ENCODE assay signal across 25 cellular contexts in the genomic region with DNA sequence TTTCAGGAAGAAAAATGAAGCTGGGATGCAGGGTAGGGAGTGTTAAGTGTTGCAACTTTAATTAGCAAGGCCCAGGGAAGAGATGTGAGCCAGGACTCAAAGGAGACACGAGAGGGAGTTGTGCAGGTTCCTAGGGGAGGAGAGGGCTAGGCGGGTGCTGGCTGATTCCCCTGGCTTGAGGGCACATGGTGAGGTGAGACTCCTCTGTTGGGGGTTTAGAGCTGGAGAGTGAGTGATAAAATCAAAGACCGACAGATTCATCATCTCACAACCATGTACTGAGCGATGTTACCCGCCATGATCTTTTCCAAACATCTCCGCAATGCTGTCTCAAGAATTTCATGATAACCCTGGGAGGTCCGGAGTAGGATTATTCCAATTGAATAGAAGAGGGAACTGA.
"Had no signal": no experiment of that assay in that cellular context is flagged by ENCODE, and none has a peak within 500 bp of the region (broad histone marks: within the 10 kb centered on the region; RNA-seq: fewer than 3 reads in every experiment).

No MANE protein-coding gene starts in this region.

- H3K4me3 ChIP-seq: ascending aorta, breast epithelium, cardiac muscle cell, colonic mucosa, esophagus squamous epithelium had no signal

- H3K9me3 ChIP-seq: ascending aorta, breast epithelium, colonic mucosa, esophagus squamous epithelium had no signal

- H3K4me1 ChIP-seq: ascending aorta, breast epithelium, colonic mucosa, esophagus squamous epithelium had no signal

- H3K36me3 ChIP-seq: ascending aorta, breast epithelium, cardiac muscle cell, colonic mucosa, esophagus squamous epithelium had no signal

- DNase-seq: activated CD4-positive, alpha-beta memory T cell treated with anti-CD3 and anti-CD28 coated beads, Interleukin-2, amount 10 ng/mL, durations not matched to agents 7 days and 5 days; activated CD4-positive, alpha-beta T cell treated with anti-CD3 and anti-CD28 coated beads for 36 hours; activated CD4-positive, alpha-beta T cell treated with anti-CD3 and anti-CD28 coated beads, Interleukin-2, amount 10 ng/mL, durations not matched to agents 24 days and 14 days; activated CD4-positive, alpha-beta T cell treated with anti-CD3 and anti-CD28 coated beads, Interleukin-2, amount 50 U/mL, for 4 hours; activated CD4-positive, CD25-positive, alpha-beta regulatory T cell; activated CD4-positive, CD25-positive, alpha-beta regulatory T cell treated with anti-CD3 and anti-CD28 coated beads, Interleukin-2, amount 50 U/mL, for 72 hours; activated CD8-positive, alpha-beta memory T cell treated with anti-CD3 and anti-CD28 coated beads, Interleukin-2, amount 50 U/mL, for 48 hours; activated gamma-delta T cell; activated naive CD4-positive, alpha-beta T cell; activated naive CD4-positive, alpha-beta T cell treated with anti-CD3 and anti-CD28 coated beads, Interleukin-2, amount 10 ng/mL, durations not matched to agents 7 days and 5 days; activated naive CD8-positive, alpha-beta T cell treated with anti-CD3 and anti-CD28 coated beads, Interleukin-2, amount 10 ng/mL, durations not matched to agents 7 days and 5 days; activated T-cell treated with anti-CD3 and anti-CD28 coated beads for 4 hours; activated T-cell treated with anti-CD3 and anti-CD28 coated beads, Interleukin-2, amount 50 U/mL, for 24 hours; activated T-cell treated with anti-CD3 and anti-CD28 coated beads, Interleukin-2, amount 50 U/mL, for 72 hours; central memory CD4-positive, alpha-beta T cell; cerebellar nuclear complex; colonic mucosa; effector CD8-positive, alpha-beta T cell; esophagus squamous epithelium; T-helper 2 cell had no signal

- ATAC-seq: activated CD4-positive, alpha-beta T cell treated with anti-CD3 and anti-CD28 coated beads for 36 hours; activated naive CD4-positive, alpha-beta T cell treated with anti-CD3 and anti-CD28 coated beads, Interleukin-2, amount 50 U/mL, for 72 hours; activated T-cell treated with anti-CD3 and anti-CD28 coated beads, Interleukin-2, amount 50 U/mL, for 72 hours had no signal

- H3K27ac ChIP-seq: ascending aorta, breast epithelium, cardiac muscle cell, colonic mucosa, epithelial cell of prostate, esophagus squamous epithelium had no signal

- H3K27me3 ChIP-seq: ascending aorta, cardiac muscle cell had no signal
